In genomic region chr3:135927170-135927569, GRCh38 we compare ENCODE assay signal across 19 cellular contexts. TPM values are rescaled to one million over a fixed set of nuclear protein-coding genes. Genes with fewer than 3 reads are reported as not detected.
DNase-seq lines count a peak whose midpoint lies in the region; ATAC-seq and TF ChIP-seq lines count a peak whose summit lies in the region.
"Had no signal": no experiment of that assay in that cellular context is flagged by ENCODE, and none has a peak within 500 bp of the region (broad histone marks: within the 10 kb centered on the region; RNA-seq: fewer than 3 reads in every experiment).

No MANE protein-coding gene starts in this region.

- H3K4me1 ChIP-seq in stomach, result peaks cover 0 to 18% (median 3%) of the 10 kb centered on the region in 4 donors
- H3K4me1 ChIP-seq: A549, upper lobe of right lung had no signal

- ATAC-seq in HG03439 (IDR thresholded peaks at IDR 0.05; ENCODE audit: unreplicated experiment), result no peak
- no peak for ATAC-seq in HG02759 (IDR thresholded peaks at IDR 0.05; ENCODE audit: unreplicated experiment)
- ATAC-seq: A549; activated CD8-positive, alpha-beta T cell treated with anti-CD3 and anti-CD28 coated beads, Interleukin-2, amount 10 ng/mL, durations not matched to agents 7 days and 5 days; activated T-helper 17 cell treated with anti-CD3 and anti-CD28 coated beads, Interleukin-2, amount 50 U/mL, for 72 hours; left cardiac atrium; stimulated activated naive B cell treated with anti-CD40 and anti-IgM and Interleukin-4, amounts not matched to agents 10 μg/mL and 1 μg/mL and 100 μg/mL, for 72 hours; upper lobe of right lung had no signal

- no peaks in the 10 kb centered on the region for H3K27me3 ChIP-seq in stomach
- H3K27me3 ChIP-seq: upper lobe of right lung had no signal

- H3K27me3 Mint-ChIP-seq in HFFc6 (ENCODE audit: insufficient read depth), result no peaks in the 10 kb centered on the region

- H3K27ac ChIP-seq in stomach, result no peak overlapping the region
- H3K27ac ChIP-seq: A549, coronary artery, KMS-11, parathyroid adenoma, upper lobe of right lung had no signal

- TF ChIP-seq CTCF in AG09309 (IDR thresholded peaks at IDR 0.05; ENCODE audit: control insufficient read depth, insufficient read depth, low read depth, low read length, missing control alignments) (no peak), HFFc6 (IDR thresholded peaks at IDR 0.05) (no peak), fibroblast of the aortic adventitia (IDR thresholded peaks at IDR 0.05; ENCODE audit: insufficient read depth, low read length) (no peak), stomach (IDR thresholded peaks at IDR 0.05) (no peak)

- TF ChIP-seq EP300 in stomach (IDR thresholded peaks at IDR 0.05), result no peak

- H3K9me3 Mint-ChIP-seq in HFFc6, result no peaks in the 10 kb centered on the region
- H3K9me3 Mint-ChIP-seq: activated T-helper 17 cell treated with anti-CD3 and anti-CD28 coated beads, Interleukin-2, amount 50 U/mL, for 72 hours; stimulated activated naive B cell treated with anti-CD40 and anti-IgM and Interleukin-4, amounts not matched to agents 10 μg/mL and 1 μg/mL and 100 μg/mL, for 72 hours had no signal

- TF ChIP-seq POLR2A in stomach (IDR thresholded peaks at IDR 0.05), result no peak

- no peaks in the 10 kb centered on the region for H3K36me3 Mint-ChIP-seq in HFFc6 (ENCODE audit: low read depth)
- H3K36me3 Mint-ChIP-seq: stimulated activated naive B cell treated with anti-CD40 and anti-IgM and Interleukin-4, amounts not matched to agents 10 μg/mL and 1 μg/mL and 100 μg/mL, for 72 hours had no signal

- peak overlapping the region; percentile 10; the same call in 1 of the 2 replicates for H3K4me3 Mint-ChIP-seq in HFFc6
- H3K4me3 Mint-ChIP-seq: activated CD8-positive, alpha-beta T cell treated with anti-CD3 and anti-CD28 coated beads, Interleukin-2, amount 10 ng/mL, durations not matched to agents 7 days and 5 days; activated T-helper 17 cell treated with anti-CD3 and anti-CD28 coated beads, Interleukin-2, amount 50 U/mL, for 72 hours; stimulated activated naive B cell treated with anti-CD40 and anti-IgM and Interleukin-4, amounts not matched to agents 10 μg/mL and 1 μg/mL and 100 μg/mL, for 72 hours had no signal

- intact Hi-C loops in stomach (cut with DNase I; ENCODE audit: low total_unique reads), result no loop called here

- H3K36me3 ChIP-seq in stomach, result no peaks in the 10 kb centered on the region
- H3K36me3 ChIP-seq: upper lobe of right lung had no signal

- WGBS in stomach, 5 donors, result 70 to 83% (median 78%) methylated on average over 1 of the region's 1 CpG

- DNase-seq in AG09309 (ENCODE audit: low read depth) (peak; percentile 85), HFFc6 (peak; percentile 90), T1000 (lab: John Stamatoyannopoulos, UW) (peak; percentile 56), fibroblast of the aortic adventitia (ENCODE audit: low read depth) (peak; percentile 27), NCI-H187 treated with DMSO at 0.1 percent for 48 hours (lab: John Stamatoyannopoulos, UW) (no peak), stomach (no peak)
- DNase-seq: activated CD8-positive, alpha-beta T cell treated with anti-CD3 and anti-CD28 coated beads, Interleukin-2, amount 10 ng/mL, durations not matched to agents 7 days and 5 days; left cardiac atrium; NCI-H1436; NCI-H345; stimulated activated naive B cell treated with anti-CD40 and anti-IgM and Interleukin-4, amounts not matched to agents 10 μg/mL and 1 μg/mL and 100 μg/mL, for 72 hours; upper lobe of right lung had no signal

- no peaks in the 10 kb centered on the region for H3K9me3 ChIP-seq in stomach
- H3K9me3 ChIP-seq: A549, upper lobe of right lung had no signal

- H3K4me1 Mint-ChIP-seq in HFFc6 (ENCODE audit: low read depth), result peaks cover 45% of the 10 kb centered on the region
- H3K4me1 Mint-ChIP-seq: activated T-helper 17 cell treated with anti-CD3 and anti-CD28 coated beads, Interleukin-2, amount 50 U/mL, for 72 hours; stimulated activated naive B cell treated with anti-CD40 and anti-IgM and Interleukin-4, amounts not matched to agents 10 μg/mL and 1 μg/mL and 100 μg/mL, for 72 hours had no signal

- H3K27ac Mint-ChIP-seq in HFFc6, result peak overlapping the region; percentile 61; the same call in 1 of the 2 replicates
- H3K27ac Mint-ChIP-seq: activated CD8-positive, alpha-beta T cell treated with anti-CD3 and anti-CD28 coated beads, Interleukin-2, amount 10 ng/mL, durations not matched to agents 7 days and 5 days; activated T-helper 17 cell treated with anti-CD3 and anti-CD28 coated beads, Interleukin-2, amount 50 U/mL, for 72 hours; stimulated activated naive B cell treated with anti-CD40 and anti-IgM and Interleukin-4, amounts not matched to agents 10 μg/mL and 1 μg/mL and 100 μg/mL, for 72 hours had no signal

- H3K4me3 ChIP-seq in AG09309 (ENCODE audit: control insufficient read depth, low read depth, low read length), result no peak overlapping the region
- no peak overlapping the region for H3K4me3 ChIP-seq in fibroblast of the aortic adventitia (ENCODE audit: low read depth, low read length)
- H3K4me3 ChIP-seq in stomach, result no peak overlapping the region
- H3K4me3 ChIP-seq: A549, coronary artery, upper lobe of right lung had no signal

RNA-seq across cellular contexts. Expression of gene PPP2R3A, which starts 38.4 kb away (rescaled TPM):
- total RNA-seq in HFFc6 (2021; fragmentation: NEBNext Ultra II Directional; extraction: Animal tissue kit (Norgen Biotek cat#: 25700)), result 10 to 100 TPM; 21.2 to 26.1 (median 24.8) TPM
- 16.1 and 17.9 TPM in 2 replicates for total RNA-seq in fibroblast of the aortic adventitia (ENCODE audit: low replicate concordance)
- total RNA-seq in stomach, result 10 to 100 TPM; 11.6 to 51.8 (median 34.7) TPM
- 1 to 10 TPM; 2.8 to 5.2 (median 4.3) TPM for polyA plus RNA-seq in stomach

Comparison
In these comparisons a context has a peak if more than half of its experiments do, and no peak if none do; other contexts are left out.
1. DNase-seq: peak in AG09309 (single experiment), HFFc6 (single experiment), T1000 (single experiment) and fibroblast of the aortic adventitia (single experiment); none in NCI-H187 treated with DMSO at 0.1 percent for 48 hours (single experiment) and stomach (single experiment).